ENCODE assay signal across 11 cellular contexts in the genomic region with DNA sequence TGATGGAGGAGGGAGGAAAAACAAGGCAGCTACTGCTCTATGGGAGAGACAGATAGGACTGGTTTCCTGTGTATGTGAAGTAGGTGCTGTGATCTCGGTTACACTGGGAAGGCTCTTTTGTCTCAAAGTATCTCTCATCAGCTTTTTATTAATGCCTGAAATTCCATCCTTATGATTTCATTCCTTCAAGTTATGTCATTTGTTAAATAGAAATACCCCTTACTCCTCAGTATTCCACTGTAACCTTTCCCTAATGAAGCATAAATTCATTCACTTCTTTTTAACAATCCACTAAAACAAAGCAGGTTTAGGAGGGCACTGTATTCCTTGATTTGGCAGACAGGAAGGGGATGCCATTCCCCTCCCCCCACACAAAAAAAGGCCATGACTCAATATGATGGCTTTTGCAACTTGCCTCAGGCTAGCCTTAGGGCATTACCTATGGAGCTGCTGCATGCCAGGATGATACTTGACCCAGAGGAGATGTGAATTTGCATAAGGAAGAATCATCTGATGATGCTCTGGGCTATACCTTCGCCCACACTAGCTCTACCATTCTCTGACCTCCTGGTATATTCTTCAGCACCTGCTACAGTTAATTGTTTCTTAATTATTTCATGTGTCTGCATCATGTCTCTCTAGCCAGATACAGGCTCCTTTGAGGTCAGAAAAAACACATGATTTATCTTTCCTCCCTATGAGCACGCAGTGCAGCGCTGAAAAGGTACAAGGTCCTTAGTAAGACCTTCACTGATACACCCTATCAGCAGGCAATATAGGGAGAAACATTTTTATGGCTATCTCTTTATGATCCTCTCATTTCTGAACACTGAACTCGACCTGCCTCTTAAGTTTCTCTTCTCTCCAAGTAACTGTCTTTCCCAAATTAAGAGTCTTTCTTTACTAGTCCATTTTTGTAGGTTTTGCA. TPM values are rescaled to one million over a fixed set of nuclear protein-coding genes. Genes with fewer than 3 reads are reported as not detected.
DNase-seq lines count a peak whose midpoint lies in the region; ATAC-seq and TF ChIP-seq lines count a peak whose summit lies in the region.
"Had no signal": no experiment of that assay in that cellular context is flagged by ENCODE, and none has a peak within 500 bp of the region (broad histone marks: within the 10 kb centered on the region; RNA-seq: fewer than 3 reads in every experiment).

No MANE protein-coding gene starts in this region.

- TF ChIP-seq CTCF in HFF-Myc (IDR thresholded peaks at IDR 0.05; ENCODE audit: low read depth, low read length, missing control alignments), result no peak
- no peak for TF ChIP-seq CTCF in WTC11 (IDR thresholded peaks at IDR 0.05)
- no peak for TF ChIP-seq CTCF in dorsolateral prefrontal cortex (IDR thresholded peaks at IDR 0.05 in 54 of 56, conservative IDR thresholded peaks at IDR 0.05 in 2 of 56; ENCODE audit: low read depth in 1 of 56, partially characterized antibody in 56 of 56)

- CTCF ChIA-PET in WTC11 (lab: Charles Lee), result interaction anchor here (2.2 kb wide), 1 partner anchor 26 kb away, joined by 6 read pairs; a partner anchor contains a TSS

- POLR2A ChIA-PET in WTC11 (lab: Charles Lee), result no interaction called here

- H3K4me3 ChIP-seq in HFF-Myc (replicated peaks; ENCODE audit: low read depth, low read length) (no peak overlapping the region), dorsolateral prefrontal cortex (no peak overlapping the region)
- H3K4me3 ChIP-seq: colonic mucosa, upper lobe of left lung had no signal

- no peaks in the 10 kb centered on the region for H3K9me3 Mint-ChIP-seq in WTC11
- no peaks in the 10 kb centered on the region for H3K9me3 Mint-ChIP-seq in activated T-cell treated with anti-CD3 and anti-CD28 coated beads, Interleukin-2, amount 50 U/mL, for 72 hours

- peak overlapping the region in 1 of 59 donors; percentile 9 for H3K27ac ChIP-seq in dorsolateral prefrontal cortex
- H3K27ac ChIP-seq: colonic mucosa, upper lobe of left lung had no signal

- H3K27me3 Mint-ChIP-seq in WTC11 (ENCODE audit: low read depth), result no peaks in the 10 kb centered on the region
- H3K27me3 Mint-ChIP-seq in activated T-cell treated with anti-CD3 and anti-CD28 coated beads, Interleukin-2, amount 50 U/mL, for 72 hours (ENCODE audit: low read depth), result no peaks in the 10 kb centered on the region
- H3K27me3 Mint-ChIP-seq: activated CD4-positive, alpha-beta T cell treated with anti-CD3 and anti-CD28 coated beads, Interleukin-2, amount 10 ng/mL, durations not matched to agents 7 days and 5 days had no signal

- DNase-seq in AG20443 (ENCODE audit: low spot score), result peak; percentile 40
- DNase-seq in HFF-Myc (ENCODE audit: extremely low read depth, low read depth), result peak; percentile 49
- peak; percentile 19 for DNase-seq in WTC11 (ENCODE audit: low spot score)
- peak; percentile 85 for DNase-seq in kidney tubule cell (ENCODE audit: low spot score)
- no peak for DNase-seq in dorsolateral prefrontal cortex
- no peak for DNase-seq in activated effector memory CD4-positive, alpha-beta T cell treated with Interleukin-2 at 50 U/mL for 16 hours
- DNase-seq in activated T-cell treated with anti-CD3 and anti-CD28 coated beads, Interleukin-2, amount 50 U/mL, for 72 hours, result no peak
- no peak for DNase-seq in SKM-1 (lab: John Stamatoyannopoulos, UW; ENCODE audit: unreplicated experiment)
- DNase-seq: activated CD4-positive, alpha-beta T cell treated with anti-CD3 and anti-CD28 coated beads, Interleukin-2, amount 10 ng/mL, durations not matched to agents 7 days and 5 days; colonic mucosa; upper lobe of left lung had no signal

- H3K27me3 ChIP-seq in dorsolateral prefrontal cortex, result no peaks in the 10 kb centered on the region
- H3K27me3 ChIP-seq: colonic mucosa, upper lobe of left lung had no signal

- no peaks in the 10 kb centered on the region for H3K36me3 Mint-ChIP-seq in WTC11
- H3K36me3 Mint-ChIP-seq in activated T-cell treated with anti-CD3 and anti-CD28 coated beads, Interleukin-2, amount 50 U/mL, for 72 hours (ENCODE audit: insufficient read depth in 2 of 2), result peaks cover 0 to 6% of the 10 kb centered on the region in 2 donors

- H3K27ac Mint-ChIP-seq in WTC11, result peak overlapping the region; percentile 59
- H3K27ac Mint-ChIP-seq in activated T-cell treated with anti-CD3 and anti-CD28 coated beads, Interleukin-2, amount 50 U/mL, for 72 hours, result no peak overlapping the region
- H3K27ac Mint-ChIP-seq: activated CD4-positive, alpha-beta T cell treated with anti-CD3 and anti-CD28 coated beads, Interleukin-2, amount 10 ng/mL, durations not matched to agents 7 days and 5 days had no signal

- peak; percentile 92 for ATAC-seq in WTC11
- no peak for ATAC-seq in activated T-cell treated with anti-CD3 and anti-CD28 coated beads, Interleukin-2, amount 50 U/mL, for 72 hours (replicated peaks in 1 of 2)

- H3K4me1 Mint-ChIP-seq in WTC11, result peaks cover 26% of the 10 kb centered on the region
- peaks cover 69% of the 10 kb centered on the region for H3K4me1 Mint-ChIP-seq in activated T-cell treated with anti-CD3 and anti-CD28 coated beads, Interleukin-2, amount 50 U/mL, for 72 hours (ENCODE audit: low read depth)

- intact Hi-C loops in dorsolateral prefrontal cortex (cut with DNase I), result no loop called here

- no peak overlapping the region for H3K4me3 Mint-ChIP-seq in WTC11
- H3K4me3 Mint-ChIP-seq in activated T-cell treated with anti-CD3 and anti-CD28 coated beads, Interleukin-2, amount 50 U/mL, for 72 hours, result no peak overlapping the region
- H3K4me3 Mint-ChIP-seq: activated CD4-positive, alpha-beta T cell treated with anti-CD3 and anti-CD28 coated beads, Interleukin-2, amount 10 ng/mL, durations not matched to agents 7 days and 5 days had no signal

TF ChIP-seq in WTC11, 78 proteins besides CTCF, POLR2A, EP300 and RAD21 (continues in another document):
- TF ChIP-seq, protein P1, sequence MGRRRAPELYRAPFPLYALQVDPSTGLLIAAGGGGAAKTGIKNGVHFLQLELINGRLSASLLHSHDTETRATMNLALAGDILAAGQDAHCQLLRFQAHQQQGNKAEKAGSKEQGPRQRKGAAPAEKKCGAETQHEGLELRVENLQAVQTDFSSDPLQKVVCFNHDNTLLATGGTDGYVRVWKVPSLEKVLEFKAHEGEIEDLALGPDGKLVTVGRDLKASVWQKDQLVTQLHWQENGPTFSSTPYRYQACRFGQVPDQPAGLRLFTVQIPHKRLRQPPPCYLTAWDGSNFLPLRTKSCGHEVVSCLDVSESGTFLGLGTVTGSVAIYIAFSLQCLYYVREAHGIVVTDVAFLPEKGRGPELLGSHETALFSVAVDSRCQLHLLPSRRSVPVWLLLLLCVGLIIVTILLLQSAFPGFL (CRISPR knock-in tag; IDR thresholded peaks at IDR 0.05; ENCODE audit: borderline replicate concordance), result no peak
- no peak for TF ChIP-seq ZNF396 (CRISPR knock-in tag; IDR thresholded peaks at IDR 0.05; ENCODE audit: borderline replicate concordance)
- TF ChIP-seq, protein P2, sequence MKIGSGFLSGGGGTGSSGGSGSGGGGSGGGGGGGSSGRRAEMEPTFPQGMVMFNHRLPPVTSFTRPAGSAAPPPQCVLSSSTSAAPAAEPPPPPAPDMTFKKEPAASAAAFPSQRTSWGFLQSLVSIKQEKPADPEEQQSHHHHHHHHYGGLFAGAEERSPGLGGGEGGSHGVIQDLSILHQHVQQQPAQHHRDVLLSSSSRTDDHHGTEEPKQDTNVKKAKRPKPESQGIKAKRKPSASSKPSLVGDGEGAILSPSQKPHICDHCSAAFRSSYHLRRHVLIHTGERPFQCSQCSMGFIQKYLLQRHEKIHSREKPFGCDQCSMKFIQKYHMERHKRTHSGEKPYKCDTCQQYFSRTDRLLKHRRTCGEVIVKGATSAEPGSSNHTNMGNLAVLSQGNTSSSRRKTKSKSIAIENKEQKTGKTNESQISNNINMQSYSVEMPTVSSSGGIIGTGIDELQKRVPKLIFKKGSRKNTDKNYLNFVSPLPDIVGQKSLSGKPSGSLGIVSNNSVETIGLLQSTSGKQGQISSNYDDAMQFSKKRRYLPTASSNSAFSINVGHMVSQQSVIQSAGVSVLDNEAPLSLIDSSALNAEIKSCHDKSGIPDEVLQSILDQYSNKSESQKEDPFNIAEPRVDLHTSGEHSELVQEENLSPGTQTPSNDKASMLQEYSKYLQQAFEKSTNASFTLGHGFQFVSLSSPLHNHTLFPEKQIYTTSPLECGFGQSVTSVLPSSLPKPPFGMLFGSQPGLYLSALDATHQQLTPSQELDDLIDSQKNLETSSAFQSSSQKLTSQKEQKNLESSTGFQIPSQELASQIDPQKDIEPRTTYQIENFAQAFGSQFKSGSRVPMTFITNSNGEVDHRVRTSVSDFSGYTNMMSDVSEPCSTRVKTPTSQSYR (CRISPR knock-in tag; IDR thresholded peaks at IDR 0.05), result no peak
- TF ChIP-seq JUN (CRISPR knock-in tag; IDR thresholded peaks at IDR 0.05), result no peak
- TF ChIP-seq PRRX2 (CRISPR knock-in tag; IDR thresholded peaks at IDR 0.05), result no peak
- no peak for TF ChIP-seq ZNF317 (CRISPR knock-in tag; IDR thresholded peaks at IDR 0.05; ENCODE audit: borderline replicate concordance, low read depth)
- TF ChIP-seq, protein P3, sequence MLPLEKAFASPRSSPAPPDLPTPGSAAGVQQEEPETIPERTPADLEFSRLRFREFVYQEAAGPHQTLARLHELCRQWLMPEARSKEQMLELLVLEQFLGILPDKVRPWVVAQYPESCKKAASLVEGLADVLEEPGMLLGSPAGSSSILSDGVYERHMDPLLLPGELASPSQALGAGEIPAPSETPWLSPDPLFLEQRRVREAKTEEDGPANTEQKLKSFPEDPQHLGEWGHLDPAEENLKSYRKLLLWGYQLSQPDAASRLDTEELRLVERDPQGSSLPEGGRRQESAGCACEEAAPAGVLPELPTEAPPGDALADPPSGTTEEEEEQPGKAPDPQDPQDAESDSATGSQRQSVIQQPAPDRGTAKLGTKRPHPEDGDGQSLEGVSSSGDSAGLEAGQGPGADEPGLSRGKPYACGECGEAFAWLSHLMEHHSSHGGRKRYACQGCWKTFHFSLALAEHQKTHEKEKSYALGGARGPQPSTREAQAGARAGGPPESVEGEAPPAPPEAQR (CRISPR knock-in tag; IDR thresholded peaks at IDR 0.05), result no peak
- TF ChIP-seq NFYB (CRISPR knock-in tag; conservative IDR thresholded peaks at IDR 0.05; ENCODE audit: low read depth), result no peak
- TF ChIP-seq EMX1 (CRISPR knock-in tag; IDR thresholded peaks at IDR 0.05), result no peak

RNA-seq across cellular contexts. Expression of a gene that starts 26.3 kb away (rescaled TPM):
- total RNA-seq in WTC11 (2021), result 8.7 to 15.0 TPM (median 9.3 TPM) in 3 replicates
- total RNA-seq in dorsolateral prefrontal cortex, result 100 to 1,000 TPM in 18 of 120 experiments, 10 to 100 TPM in 102; 56.9 to 114 (median 87.8) TPM
- total RNA-seq in activated T-cell treated with anti-CD3 and anti-CD28 coated beads, Interleukin-2, amount 50 U/mL, for 72 hours, result 100 to 1,000 TPM in 1 of 2 donors, 10 to 100 TPM in 1; 93.5 to 104 TPM

Comparison
In these comparisons a context has a peak if more than half of its experiments do, and no peak if none do; other contexts are left out.
1. DNase-seq: peak in AG20443 (single experiment), HFF-Myc (single experiment), WTC11 (single experiment) and kidney tubule cell (single experiment); none in dorsolateral prefrontal cortex (0 of 10), activated effector memory CD4-positive, alpha-beta T cell treated with Interleukin-2 at 50 U/mL for 16 hours (single experiment), activated T-cell treated with anti-CD3 and anti-CD28 coated beads, Interleukin-2, amount 50 U/mL, for 72 hours (0 of 2) and SKM-1 (single experiment).